Comparison of ENCODE assay signal across 18 cellular contexts in genomic region chr14:100714205-100714781, GRCh38. TPM values are rescaled to one million over a fixed set of nuclear protein-coding genes. Genes with fewer than 3 reads are reported as not detected.
DNase-seq lines count a peak whose midpoint lies in the region; ATAC-seq and TF ChIP-seq lines count a peak whose summit lies in the region.
"Had no signal": no experiment of that assay in that cellular context is flagged by ENCODE, and none has a peak within 500 bp of the region (broad histone marks: within the 10 kb centered on the region; RNA-seq: fewer than 3 reads in every experiment).

No MANE protein-coding gene starts in this region.

- peak overlapping the region; percentile 43 for H3K27ac ChIP-seq in SJCRH30
- no peak overlapping the region for H3K27ac ChIP-seq in vagina
- H3K27ac ChIP-seq: pancreas, upper lobe of left lung had no signal

- DNase-seq in NCI-H510A treated with DMSO at 0.1 percent for 48 hours (lab: John Stamatoyannopoulos, UW): peak; percentile 9
- DNase-seq in NCI-H510A (lab: John Stamatoyannopoulos, UW): no peak
- DNase-seq in NAMALWA (ENCODE audit: low spot score): peak; percentile 90
- peak; percentile 83 to 84 for DNase-seq in SJCRH30
- no peak for DNase-seq in stimulated activated effector memory CD8-positive, alpha-beta T cell treated with anti-CD3 and anti-CD28 coated beads, Interleukin-12 subunit alpha, Interleukin-12 subunit beta, amount 100 ng/mL, for 72 hours (ENCODE audit: low spot score in 2 of 2)
- DNase-seq in GM10248 (ENCODE audit: extremely low spot score): no peak
- no peak for DNase-seq in vagina (ENCODE audit: extremely low spot score in 2 of 2)
- no peak for DNase-seq in left lobe of liver (ENCODE audit: low spot score)
- DNase-seq: activated CD8-positive, alpha-beta memory T cell treated with anti-CD3 and anti-CD28 coated beads, Interleukin-2, amount 10 ng/mL, durations not matched to agents 7 days and 5 days; NCI-H1930; pancreas; stimulated activated CD4-positive, alpha-beta T cell treated with anti-CD3 and anti-CD28 coated beads, Interleukin-12 subunit alpha, Interleukin-12 subunit beta, amount 100 ng/mL, for 4 hours; T1000; upper lobe of left lung had no signal

- POLR2A ChIA-PET in GM10248 (lab: Yijun Ruan, JAX): no interaction called here

- CTCF ChIA-PET in GM10248 (lab: Yijun Ruan, JAX): no interaction called here

- TF ChIP-seq POLR2A in vagina (IDR thresholded peaks at IDR 0.05): no peak

- H3K9me3 Mint-ChIP-seq in stimulated activated effector memory CD8-positive, alpha-beta T cell treated with anti-CD3 and anti-CD28 coated beads, Interleukin-12 subunit alpha, Interleukin-12 subunit beta, amount 100 ng/mL, for 72 hours: no peaks in the 10 kb centered on the region
- H3K9me3 Mint-ChIP-seq: activated naive CD4-positive, alpha-beta T cell treated with anti-CD3 and anti-CD28 coated beads, Interleukin-2, amount 50 U/mL, for 24 hours had no signal

- H3K36me3 ChIP-seq in SJCRH30 (no peaks in the 10 kb centered on the region), vagina (no peaks in the 10 kb centered on the region)
- H3K36me3 ChIP-seq: pancreas, upper lobe of left lung had no signal

- H3K4me1 Mint-ChIP-seq in stimulated activated effector memory CD8-positive, alpha-beta T cell treated with anti-CD3 and anti-CD28 coated beads, Interleukin-12 subunit alpha, Interleukin-12 subunit beta, amount 100 ng/mL, for 72 hours: no peaks in the 10 kb centered on the region
- H3K4me1 Mint-ChIP-seq: activated CD8-positive, alpha-beta memory T cell treated with anti-CD3 and anti-CD28 coated beads, Interleukin-2, amount 10 ng/mL, durations not matched to agents 7 days and 5 days; activated naive CD4-positive, alpha-beta T cell treated with anti-CD3 and anti-CD28 coated beads, Interleukin-2, amount 50 U/mL, for 24 hours had no signal

- no peaks in the 10 kb centered on the region for H3K36me3 Mint-ChIP-seq in stimulated activated effector memory CD8-positive, alpha-beta T cell treated with anti-CD3 and anti-CD28 coated beads, Interleukin-12 subunit alpha, Interleukin-12 subunit beta, amount 100 ng/mL, for 72 hours
- H3K36me3 Mint-ChIP-seq: activated CD8-positive, alpha-beta memory T cell treated with anti-CD3 and anti-CD28 coated beads, Interleukin-2, amount 10 ng/mL, durations not matched to agents 7 days and 5 days; activated naive CD4-positive, alpha-beta T cell treated with anti-CD3 and anti-CD28 coated beads, Interleukin-2, amount 50 U/mL, for 24 hours had no signal

- H3K9me3 ChIP-seq in SJCRH30 (replicated peaks): no peaks in the 10 kb centered on the region
- no peaks in the 10 kb centered on the region for H3K9me3 ChIP-seq in vagina
- H3K9me3 ChIP-seq: pancreas, upper lobe of left lung had no signal

- intact Hi-C loops in vagina (cut with DNase I): no loop called here

- peaks cover 53% of the 10 kb centered on the region for H3K4me1 ChIP-seq in SJCRH30
- H3K4me1 ChIP-seq in vagina: peaks cover 3% of the 10 kb centered on the region

- no peak overlapping the region for H3K4me3 Mint-ChIP-seq in stimulated activated effector memory CD8-positive, alpha-beta T cell treated with anti-CD3 and anti-CD28 coated beads, Interleukin-12 subunit alpha, Interleukin-12 subunit beta, amount 100 ng/mL, for 72 hours
- H3K4me3 Mint-ChIP-seq: activated CD8-positive, alpha-beta memory T cell treated with anti-CD3 and anti-CD28 coated beads, Interleukin-2, amount 10 ng/mL, durations not matched to agents 7 days and 5 days; activated naive CD4-positive, alpha-beta T cell treated with anti-CD3 and anti-CD28 coated beads, Interleukin-2, amount 50 U/mL, for 24 hours had no signal

- peak; percentile 15 for ATAC-seq in stimulated activated effector memory CD8-positive, alpha-beta T cell treated with anti-CD3 and anti-CD28 coated beads, Interleukin-12 subunit alpha, Interleukin-12 subunit beta, amount 100 ng/mL, for 72 hours
- ATAC-seq in left lobe of liver: no peak
- ATAC-seq: activated CD8-positive, alpha-beta memory T cell treated with anti-CD3 and anti-CD28 coated beads, Interleukin-2, amount 10 ng/mL, durations not matched to agents 7 days and 5 days; pancreas had no signal

- TF ChIP-seq CTCF in GM10248 (IDR thresholded peaks at IDR 0.05; ENCODE audit: control extremely low read depth, extremely low read depth, low read depth, missing control alignments) (no peak), vagina (IDR thresholded peaks at IDR 0.05) (no peak)

- H3K4me3 ChIP-seq in SJCRH30 (no peak overlapping the region), vagina (no peak overlapping the region)
- H3K4me3 ChIP-seq: lung, pancreas, upper lobe of left lung had no signal

- no peaks in the 10 kb centered on the region for H3K27me3 ChIP-seq in SJCRH30
- no peaks in the 10 kb centered on the region for H3K27me3 ChIP-seq in vagina
- H3K27me3 ChIP-seq: pancreas had no signal

- no peak overlapping the region for H3K27ac Mint-ChIP-seq in stimulated activated effector memory CD8-positive, alpha-beta T cell treated with anti-CD3 and anti-CD28 coated beads, Interleukin-12 subunit alpha, Interleukin-12 subunit beta, amount 100 ng/mL, for 72 hours
- H3K27ac Mint-ChIP-seq: activated CD8-positive, alpha-beta memory T cell treated with anti-CD3 and anti-CD28 coated beads, Interleukin-2, amount 10 ng/mL, durations not matched to agents 7 days and 5 days; activated naive CD4-positive, alpha-beta T cell treated with anti-CD3 and anti-CD28 coated beads, Interleukin-2, amount 50 U/mL, for 24 hours had no signal

RNA-seq across cellular contexts. Expression of gene DLK1, which starts 12.4 kb away (rescaled TPM):
- 0.20 and 0.28 TPM in 2 replicates for total RNA-seq in SJCRH30 (2014; rRNA removed; shearing (Covaris generic))
- total RNA-seq in vagina (8.6 TPM), left lobe of liver (1.3 TPM)
- total RNA-seq: activated CD8-positive, alpha-beta memory T cell treated with anti-CD3 and anti-CD28 coated beads, Interleukin-2, amount 10 ng/mL, durations not matched to agents 7 days and 5 days; epithelial cell of proximal tubule; HT-29 had no signal

Comparison
In these comparisons a context has a peak if more than half of its experiments do, and no peak if none do; other contexts are left out.
1. DNase-seq: peak in NCI-H510A treated with DMSO at 0.1 percent for 48 hours (single experiment), NAMALWA (single experiment) and SJCRH30 (2 of 2); none in NCI-H510A (single experiment), stimulated activated effector memory CD8-positive, alpha-beta T cell treated with anti-CD3 and anti-CD28 coated beads, Interleukin-12 subunit alpha, Interleukin-12 subunit beta, amount 100 ng/mL, for 72 hours (0 of 2), GM10248 (single experiment), vagina (0 of 2) and left lobe of liver (single experiment).